ENCODE assay signal across 13 cellular contexts in genomic region chr1:183148599-183148998, GRCh38. TPM values are rescaled to one million over a fixed set of nuclear protein-coding genes. Genes with fewer than 3 reads are reported as not detected.
A peak's percentile ranks its signal among the peaks of the same experiment; 100 is the strongest.
DNase-seq lines count a peak whose midpoint lies in the region; ATAC-seq, FAIRE-seq and TF ChIP-seq lines count a peak whose summit lies in the region.
"Had no signal": no experiment of that assay in that cellular context is flagged by ENCODE, and none has a peak within 500 bp of the region (broad histone marks: within the 10 kb centered on the region; RNA-seq: fewer than 3 reads in every experiment).

No MANE protein-coding gene starts in this region.

- H3K36me3 ChIP-seq in GM23248 (ENCODE audit: low read depth), result peaks cover 18% of the 10 kb centered on the region
- H3K36me3 ChIP-seq in K562 (ENCODE audit: control insufficient read depth, insufficient read depth, low read length), result no peaks in the 10 kb centered on the region
- H3K36me3 ChIP-seq in left ventricle myocardium inferior, result peaks cover 5% of the 10 kb centered on the region
- peaks cover 0 to 10% of the 10 kb centered on the region in 2 donors for H3K36me3 ChIP-seq in gastrocnemius medialis

- ATAC-seq in K562 (no peak), gastrocnemius medialis (peak; percentile 52 to 71)

- H3K9me1 ChIP-seq in K562 (ENCODE audit: control insufficient read depth, insufficient read depth, low read length), result no peaks in the 10 kb centered on the region

- H4K20me1 ChIP-seq in GM23248 (ENCODE audit: insufficient read depth), result no peaks in the 10 kb centered on the region
- no peaks in the 10 kb centered on the region for H4K20me1 ChIP-seq in K562 (replicated peaks; ENCODE audit: control insufficient read depth, insufficient read depth, low read length)

- H3K4me3 Mint-ChIP-seq in activated T-helper 1 cell treated with anti-CD3 and anti-CD28 coated beads, Interleukin-12 subunit alpha, Interleukin-12 subunit beta, Interleukin-2, Interleukin-4 antibody, amounts not matched to agents 30 ng/mL and 10 ng/mL and 1 ng/mL, durations not matched to agents 14 hours and 24 hours and 36 hours, result no peak overlapping the region
- no peak overlapping the region for H3K4me3 Mint-ChIP-seq in activated naive CD8-positive, alpha-beta T cell treated with anti-CD3 and anti-CD28 coated beads for 36 hours
- H3K4me3 Mint-ChIP-seq: CD4-positive, CD25-positive, alpha-beta regulatory T cell had no signal

- no TSS peak for BruUV-seq in K562 (replicated peaks; lab: Mats Ljungman, UMichigan)

- peaks cover 10% of the 10 kb centered on the region for H3K27me3 Mint-ChIP-seq in activated T-helper 1 cell treated with anti-CD3 and anti-CD28 coated beads, Interleukin-12 subunit alpha, Interleukin-12 subunit beta, Interleukin-2, Interleukin-4 antibody, amounts not matched to agents 30 ng/mL and 10 ng/mL and 1 ng/mL, durations not matched to agents 14 hours and 24 hours and 36 hours (ENCODE audit: insufficient read depth)
- H3K27me3 Mint-ChIP-seq in activated naive CD8-positive, alpha-beta T cell treated with anti-CD3 and anti-CD28 coated beads for 36 hours, result peaks cover 6% of the 10 kb centered on the region

- no peak overlapping the region for H3K4me2 ChIP-seq in GM23248 (ENCODE audit: unreplicated experiment)
- no peak overlapping the region for H3K4me2 ChIP-seq in K562 (ENCODE audit: insufficient read depth, low read length)

- no peak for TF ChIP-seq EP300 in K562 (IDR thresholded peaks at IDR 0.05; ENCODE audit: low read length)

- CTCF ChIA-PET in K562 (lab: Yijun Ruan, JAX; ENCODE audit: low intra/inter-chr PET ratio), result no interaction called here

- H3K79me2 ChIP-seq in GM23248 (ENCODE audit: insufficient read depth) (no peaks in the 10 kb centered on the region), K562 (ENCODE audit: control insufficient read depth, insufficient read depth, low read length) (no peaks in the 10 kb centered on the region)

- in situ Hi-C loops in GM23248 (cut with MboI) (no loop called here), K562 (cut with MboI) (no loop called here), gastrocnemius medialis (cut with MboI; ENCODE audit: low sequenced_read_pairs in 4 of 4) (no loop called here)

- H3K27me3 ChIP-seq in GM23248 (replicated peaks; ENCODE audit: insufficient read depth) (no peaks in the 10 kb centered on the region), K562 (ENCODE audit: control insufficient read depth in 2 of 2, insufficient read depth in 2 of 2, low read length in 2 of 2) (no peaks in the 10 kb centered on the region; a peak in 1 of 5 replicates), left ventricle myocardium inferior (ENCODE audit: low read depth) (no peaks in the 10 kb centered on the region), gastrocnemius medialis (no peaks in the 10 kb centered on the region)
- H3K27me3 ChIP-seq: dorsolateral prefrontal cortex had no signal

- TF ChIP-seq CTCF in K562 (IDR thresholded peaks at IDR 0.05 in 2 of 3, conservative IDR thresholded peaks at IDR 0.05 in 1 of 3; ENCODE audit: insufficient read depth in 2 of 3, low read depth in 1 of 3, low read length in 3 of 3) (no peak), left ventricle myocardium inferior (IDR thresholded peaks at IDR 0.05; ENCODE audit: borderline replicate concordance) (no peak), gastrocnemius medialis (IDR thresholded peaks at IDR 0.05 in 4 of 5, conservative IDR thresholded peaks at IDR 0.05 in 1 of 5) (no peak)

- H3K4me1 ChIP-seq in GM23248 (ENCODE audit: insufficient read depth) (peaks cover 13% of the 10 kb centered on the region), K562 (replicated peaks in 1 of 2; ENCODE audit: control insufficient read depth in 2 of 2, insufficient read depth in 2 of 2, low read length in 2 of 2) (no peaks in the 10 kb centered on the region), left ventricle myocardium inferior (peaks cover 19% of the 10 kb centered on the region), gastrocnemius medialis (peaks cover 11 to 14% of the 10 kb centered on the region in 2 donors)

- no peaks in the 10 kb centered on the region for H3K9me3 ChIP-seq in GM23248 (ENCODE audit: low read depth)
- H3K9me3 ChIP-seq in K562 (replicated peaks; ENCODE audit: control insufficient read depth, insufficient read depth, low read depth, low read length), result no peaks in the 10 kb centered on the region
- no peaks in the 10 kb centered on the region for H3K9me3 ChIP-seq in left ventricle myocardium inferior (replicated peaks)
- H3K9me3 ChIP-seq in gastrocnemius medialis, result no peaks in the 10 kb centered on the region

- intact Hi-C loops in K562 (cut with micrococcal nuclease) (no loop called here), left ventricle myocardium inferior (cut with micrococcal nuclease) (no loop called here), gastrocnemius medialis (cut with DNase I; ENCODE audit: low total_unique reads) (loop anchor here (5.0 kb wide), 1 partner anchor 84 kb away; no protein-coding TSS in a partner anchor)
- intact Hi-C loops in activated T-helper 1 cell treated with anti-CD3 and anti-CD28 coated beads, Interleukin-12 subunit alpha, Interleukin-12 subunit beta, Interleukin-2, Interleukin-4 antibody, amounts not matched to agents 30 ng/mL and 10 ng/mL and 1 ng/mL, durations not matched to agents 14 hours and 24 hours and 36 hours (cut with micrococcal nuclease), result no loop called here

- H3K27ac Mint-ChIP-seq in activated T-helper 1 cell treated with anti-CD3 and anti-CD28 coated beads, Interleukin-12 subunit alpha, Interleukin-12 subunit beta, Interleukin-2, Interleukin-4 antibody, amounts not matched to agents 30 ng/mL and 10 ng/mL and 1 ng/mL, durations not matched to agents 14 hours and 24 hours and 36 hours, result no peak overlapping the region
- no peak overlapping the region for H3K27ac Mint-ChIP-seq in activated naive CD8-positive, alpha-beta T cell treated with anti-CD3 and anti-CD28 coated beads for 36 hours

- 14 to 16% methylated on average over 5 of the region's 5 CpGs for WGBS in GM23248 (ENCODE audit: low coverage in 1 of 2, low lambda C conversion rate in 2 of 2, missing lambda C conversion rate in 2 of 2), 2 experiments
- WGBS in K562 (ENCODE audit: insufficient coverage, low coverage, missing lambda C conversion rate), result 1% methylated on average over 5 of the region's 5 CpGs

- no peaks in the 10 kb centered on the region for H3K36me3 Mint-ChIP-seq in activated T-helper 1 cell treated with anti-CD3 and anti-CD28 coated beads, Interleukin-12 subunit alpha, Interleukin-12 subunit beta, Interleukin-2, Interleukin-4 antibody, amounts not matched to agents 30 ng/mL and 10 ng/mL and 1 ng/mL, durations not matched to agents 14 hours and 24 hours and 36 hours (ENCODE audit: low read depth)
- no peaks in the 10 kb centered on the region for H3K36me3 Mint-ChIP-seq in activated naive CD8-positive, alpha-beta T cell treated with anti-CD3 and anti-CD28 coated beads for 36 hours
- H3K36me3 Mint-ChIP-seq: CD4-positive, CD25-positive, alpha-beta regulatory T cell had no signal

- TF ChIP-seq POLR2A in K562 (conservative IDR thresholded peaks at IDR 0.05) (no peak), gastrocnemius medialis (IDR thresholded peaks at IDR 0.05) (peak in 1 of 2 donors; percentile 9)

- DNase-seq in GM23248 (peak; percentile 65), K562 (ENCODE audit: extremely low read depth in 1 of 4, low spot score in 3 of 4) (no peak), left ventricle myocardium inferior (no peak), gastrocnemius medialis (no peak), NCI-H2171 (lab: John Stamatoyannopoulos, UW) (no peak), NCI-H187 (lab: John Stamatoyannopoulos, UW) (no peak)
- no peak for DNase-seq in activated T-helper 1 cell treated with anti-CD3 and anti-CD28 coated beads, Interleukin-12 subunit alpha, Interleukin-12 subunit beta, Interleukin-2, Interleukin-4 antibody, amounts not matched to agents 30 ng/mL and 10 ng/mL and 1 ng/mL, durations not matched to agents 14 hours and 24 hours and 36 hours (ENCODE audit: low spot score)
- DNase-seq in activated naive CD8-positive, alpha-beta T cell treated with anti-CD3 and anti-CD28 coated beads for 36 hours, result no peak
- DNase-seq: activated effector memory CD4-positive, alpha-beta T cell treated with Interleukin-2 at 50 U/mL for 16 hours; CD4-positive, CD25-positive, alpha-beta regulatory T cell; dorsolateral prefrontal cortex; NCI-H146 had no signal

- H3K9me2 ChIP-seq in GM23248 (ENCODE audit: insufficient read depth), result no peaks in the 10 kb centered on the region

- H2AFZ ChIP-seq in GM23248 (0 out of 2 replicates have a peak overlapping the region, but pooled peaks have one; percentile 21), K562 (ENCODE audit: low read depth, low read length) (no peak overlapping the region)

- TF ChIP-seq RAD21 in K562 (CRISPR knock-in tag; conservative IDR thresholded peaks at IDR 0.05 in 1 of 2, IDR thresholded peaks at IDR 0.05 in 1 of 2), result no peak

- peaks cover 56% of the 10 kb centered on the region for H3F3A ChIP-seq in GM23248 (ENCODE audit: insufficient read depth)

- H3K9me3 Mint-ChIP-seq in activated T-helper 1 cell treated with anti-CD3 and anti-CD28 coated beads, Interleukin-12 subunit alpha, Interleukin-12 subunit beta, Interleukin-2, Interleukin-4 antibody, amounts not matched to agents 30 ng/mL and 10 ng/mL and 1 ng/mL, durations not matched to agents 14 hours and 24 hours and 36 hours, result no peaks in the 10 kb centered on the region
- H3K9me3 Mint-ChIP-seq in activated naive CD8-positive, alpha-beta T cell treated with anti-CD3 and anti-CD28 coated beads for 36 hours, result no peaks in the 10 kb centered on the region
- H3K9me3 Mint-ChIP-seq: CD4-positive, CD25-positive, alpha-beta regulatory T cell had no signal

- H3K27ac ChIP-seq in GM23248 (peak overlapping the region; percentile 63), K562 (ENCODE audit: extremely low read depth, low read depth, low read length) (no peak overlapping the region), left ventricle myocardium inferior (replicated peaks) (peak overlapping the region; percentile 57), gastrocnemius medialis (peak overlapping the region; percentile 52 to 64 (median 60))
- H3K27ac ChIP-seq: dorsolateral prefrontal cortex had no signal

- no peaks in the 10 kb centered on the region for H3K4me1 Mint-ChIP-seq in activated T-helper 1 cell treated with anti-CD3 and anti-CD28 coated beads, Interleukin-12 subunit alpha, Interleukin-12 subunit beta, Interleukin-2, Interleukin-4 antibody, amounts not matched to agents 30 ng/mL and 10 ng/mL and 1 ng/mL, durations not matched to agents 14 hours and 24 hours and 36 hours (ENCODE audit: low read depth)
- H3K4me1 Mint-ChIP-seq in activated naive CD8-positive, alpha-beta T cell treated with anti-CD3 and anti-CD28 coated beads for 36 hours, result no peaks in the 10 kb centered on the region
- H3K4me1 Mint-ChIP-seq: CD4-positive, CD25-positive, alpha-beta regulatory T cell had no signal

- POLR2A ChIA-PET in K562 (lab: Yijun Ruan, JAX), result no interaction called here

- H3K4me3 ChIP-seq in GM23248, result no peak overlapping the region
- H3K4me3 ChIP-seq in K562, result no peak overlapping the region
- no peak overlapping the region for H3K4me3 ChIP-seq in left ventricle myocardium inferior
- H3K4me3 ChIP-seq in gastrocnemius medialis, result no peak overlapping the region
- H3K4me3 ChIP-seq: dorsolateral prefrontal cortex had no signal

- FAIRE-seq in K562 (lab: Jason Lieb, UNC), result no peak
- FAIRE-seq: islet of Langerhans had no signal

- H3K9ac ChIP-seq in GM23248 (peak overlapping the region; percentile 40), K562 (ENCODE audit: insufficient read depth in 1 of 2, low read depth in 2 of 2, low read length in 2 of 2) (no peak overlapping the region)

RNA-seq across cellular contexts. Expression of gene LAMC2, which starts 37.5 kb away (rescaled TPM):
- total RNA-seq in GM23248 (2014; rRNA removed; shearing (Covaris generic)), result 1.9 and 2.4 TPM in 2 replicates
- polyA plus RNA-seq in GM23248 (2016; fragmentation: Nextera tagmentation; extraction: Ambion mirVana), result 2.7 and 3.2 TPM in 2 replicates
- 0.12 TPM in 1 of 2 replicates, not detected in the other for total RNA-seq in K562 (2011; cell fraction: chromatin; rRNA removed; ENCODE audit: low replicate concordance)
- total RNA-seq in K562 (2011; cell fraction: nucleolus; rRNA removed), result 0.13 TPM in 1 of 2 replicates, not detected in the other
- not detected in 2 replicates for total RNA-seq in K562 (2011; cell fraction: nucleoplasm; rRNA removed)
- not detected in 2 replicates for total RNA-seq in K562 (2014; rRNA removed)
- not detected in 2 replicates for total RNA-seq in K562 (2014; rRNA removed; fragmentation: Illumina TruSeq; extraction: Trizol)
- total RNA-seq in K562 (2015; rRNA removed; fragmentation: Illumina TruSeq; extraction: Trizol), result not detected in 2 replicates
- total RNA-seq in K562 (2021), result 0.02 and 0.04 TPM in 2 replicates
- 0.03 TPM in 1 of 2 replicates, not detected in the other for polyA plus RNA-seq in K562 (2011; rRNA removed)
- not detected in 2 replicates for polyA plus RNA-seq in K562 (2011; cell fraction: cytosol; rRNA removed)
- not detected in 2 replicates for polyA plus RNA-seq in K562 (2011; cell fraction: nucleus; rRNA removed)
- not detected in 2 replicates for polyA plus RNA-seq in K562 (2012)
- not detected in 2 replicates for polyA plus RNA-seq in K562 (2014; fragmentation: Illumina TruSeq; extraction: Trizol)
- polyA plus RNA-seq in K562 (2014; fragmentation: Nextera tagmentation; extraction: Ambion mirVana), result not detected
- not detected in 2 replicates for polyA plus RNA-seq in K562 (2014; rRNA removed)
- not detected in 2 replicates for polyA minus RNA-seq in K562 (2011; rRNA and poly(A)+ RNA removed)
- polyA minus RNA-seq in K562 (2011; cell fraction: cytosol; rRNA and poly(A)+ RNA removed), result 0.36 TPM in 1 of 2 replicates, not detected in the other
- not detected in 2 replicates for polyA minus RNA-seq in K562 (2011; cell fraction: nucleus; rRNA and poly(A)+ RNA removed)
- 1.2 TPM for total RNA-seq in left ventricle myocardium inferior
- total RNA-seq in gastrocnemius medialis, result 1 to 10 TPM in 3 of 4 donors, under 1 TPM in 1; 0.78 to 1.8 (median 1.4) TPM
- 0.16 and 0.22 TPM in 2 replicates for total RNA-seq in activated T-helper 1 cell treated with anti-CD3 and anti-CD28 coated beads, Interleukin-12 subunit alpha, Interleukin-12 subunit beta, Interleukin-2, Interleukin-4 antibody, amounts not matched to agents 30 ng/mL and 10 ng/mL and 1 ng/mL, durations not matched to agents 14 hours and 24 hours and 36 hours
- not detected for total RNA-seq in activated naive CD8-positive, alpha-beta T cell treated with anti-CD3 and anti-CD28 coated beads for 36 hours
- total RNA-seq: CD4-positive, CD25-positive, alpha-beta regulatory T cell had no signal
- polyA plus RNA-seq: CD4-positive, CD25-positive, alpha-beta regulatory T cell had no signal
